Comparison of ENCODE assay signal across 17 cellular contexts in genomic region chr3:51721062-51721745, GRCh38. TPM values are rescaled to one million over a fixed set of nuclear protein-coding genes. Genes with fewer than 3 reads are reported as not detected.
A peak's percentile ranks its signal among the peaks of the same experiment; 100 is the strongest.
DNase-seq lines count a peak whose midpoint lies in the region; ATAC-seq, FAIRE-seq and TF ChIP-seq lines count a peak whose summit lies in the region.
"Had no signal": no experiment of that assay in that cellular context is flagged by ENCODE, and none has a peak within 500 bp of the region (broad histone marks: within the 10 kb centered on the region; RNA-seq: fewer than 3 reads in every experiment).

No MANE protein-coding gene starts in this region.

- TF ChIP-seq POLR2A in GM12878 (IDR thresholded peaks at IDR 0.05; ENCODE audit: low read depth, low read length): no peak

- H3K27ac ChIP-seq in GM12878 (ENCODE audit: control insufficient read depth, insufficient read depth): no peak overlapping the region
- H3K27ac ChIP-seq: heart right ventricle, VCaP had no signal

- CTCF ChIA-PET in activated naive CD4-positive, alpha-beta T cell treated with anti-CD3 and anti-CD28 coated beads, Interleukin-2, amount 10 ng/mL, durations not matched to agents 7 days and 5 days (lab: Charles Lee): interaction anchor here (0.7 to 1.4 kb wide), 4 partner anchors 39 to 219 kb away, joined by 3 to 4 read pairs (median 4); no protein-coding TSS in a partner anchor
- CTCF ChIA-PET in GM12878 (lab: Yijun Ruan, JAX): interaction anchor here (1.4 to 5.6 kb wide), 2 partner anchors 51 to 78 kb away, joined by 3 to 116 read pairs; no protein-coding TSS in a partner anchor

- in situ Hi-C loops in GM12878 (cut with MboI): no loop called here

- WGBS in GM12878 (ENCODE audit: insufficient coverage, insufficient replicate concordance, low lambda C conversion rate, missing lambda C conversion rate): 47% methylated on average over 8 of the region's 8 CpGs

- no peak for TF ChIP-seq CTCF in GM12878 (IDR thresholded peaks at IDR 0.05 in 2 of 3, conservative IDR thresholded peaks at IDR 0.05 in 1 of 3; ENCODE audit: control insufficient read depth in 2 of 3, extremely low read depth in 1 of 3, insufficient read depth in 1 of 3, low read depth in 3 of 3, low read length in 3 of 3)

- no peaks in the 10 kb centered on the region for H3K27me3 Mint-ChIP-seq in activated naive CD4-positive, alpha-beta T cell treated with anti-CD3 and anti-CD28 coated beads, Interleukin-2, amount 50 U/mL, for 24 hours
- H3K27me3 Mint-ChIP-seq in activated naive CD4-positive, alpha-beta T cell treated with anti-CD3 and anti-CD28 coated beads, Interleukin-2, amount 10 ng/mL, durations not matched to agents 7 days and 5 days: no peaks in the 10 kb centered on the region
- H3K27me3 Mint-ChIP-seq in stimulated activated naive B cell treated with anti-CD40 and anti-IgM and Interleukin-4, amounts not matched to agents 10 μg/mL and 1 μg/mL and 100 μg/mL, for 72 hours: no peaks in the 10 kb centered on the region

- FAIRE-seq in GM12878 (lab: Jason Lieb, UNC): no peak

- H3K79me2 ChIP-seq in GM12878 (ENCODE audit: control insufficient read depth, insufficient read depth, low read length): no peaks in the 10 kb centered on the region

- no peaks in the 10 kb centered on the region for H3K9me3 Mint-ChIP-seq in activated naive CD4-positive, alpha-beta T cell treated with anti-CD3 and anti-CD28 coated beads, Interleukin-2, amount 50 U/mL, for 24 hours
- H3K9me3 Mint-ChIP-seq in activated naive CD4-positive, alpha-beta T cell treated with anti-CD3 and anti-CD28 coated beads, Interleukin-2, amount 10 ng/mL, durations not matched to agents 7 days and 5 days: no peaks in the 10 kb centered on the region
- no peaks in the 10 kb centered on the region for H3K9me3 Mint-ChIP-seq in stimulated activated naive B cell treated with anti-CD40 and anti-IgM and Interleukin-4, amounts not matched to agents 10 μg/mL and 1 μg/mL and 100 μg/mL, for 72 hours

- H3K4me2 ChIP-seq in GM12878 (ENCODE audit: control insufficient read depth, insufficient read depth): no peak overlapping the region

- no TSS peak for BruUV-seq in GM12878 (replicated peaks; lab: Mats Ljungman, UMichigan)

- no peak for DNase-seq in activated naive CD4-positive, alpha-beta T cell treated with anti-CD3 and anti-CD28 coated beads, Interleukin-2, amount 10 ng/mL, durations not matched to agents 7 days and 5 days
- peak; percentile 10 to 19 for DNase-seq in Kasumi-1 (lab: John Stamatoyannopoulos, UW)
- DNase-seq in GM12878 (ENCODE audit: low read depth, low spot score): no peak
- DNase-seq in stimulated activated naive B cell treated with anti-CD40 and anti-IgM and Interleukin-4, amounts not matched to agents 10 μg/mL and 1 μg/mL and 100 μg/mL, for 72 hours: no peak
- DNase-seq in NCI-H1105 (lab: John Stamatoyannopoulos, UW): no peak
- DNase-seq: Caco-2, heart right ventricle, islet precursor cell, NCI-H1092 had no signal

- POLR2A ChIA-PET in GM12878 (lab: Charles Lee): interaction anchor here (1.2 kb wide), 1 partner anchor 43 kb away, joined by 3 read pairs; no protein-coding TSS in a partner anchor

- no peak overlapping the region for H3K4me3 ChIP-seq in GM12878
- H3K4me3 ChIP-seq: heart right ventricle had no signal

- no peak overlapping the region for H2AFZ ChIP-seq in GM12878 (ENCODE audit: control insufficient read depth, low read depth, low read length)

- H3K27me3 ChIP-seq in GM12878 (replicated peaks in 1 of 2; ENCODE audit: control insufficient read depth in 2 of 2, insufficient read depth in 2 of 2, low read length in 1 of 2): no peaks in the 10 kb centered on the region
- H3K27me3 ChIP-seq: heart right ventricle had no signal

- RAD21 ChIA-PET in GM12878 (lab: Charles Lee; ENCODE audit: unreplicated experiment): interaction anchor here (2.8 kb wide), 1 partner anchor 77 kb away, joined by 47 read pairs; no protein-coding TSS in a partner anchor

- H4K20me1 ChIP-seq in GM12878 (ENCODE audit: control insufficient read depth, insufficient read depth): no peaks in the 10 kb centered on the region

- peak overlapping the region; percentile 43 for H3K27ac Mint-ChIP-seq in activated naive CD4-positive, alpha-beta T cell treated with anti-CD3 and anti-CD28 coated beads, Interleukin-2, amount 50 U/mL, for 24 hours
- no peak overlapping the region for H3K27ac Mint-ChIP-seq in activated naive CD4-positive, alpha-beta T cell treated with anti-CD3 and anti-CD28 coated beads, Interleukin-2, amount 10 ng/mL, durations not matched to agents 7 days and 5 days
- H3K27ac Mint-ChIP-seq in stimulated activated naive B cell treated with anti-CD40 and anti-IgM and Interleukin-4, amounts not matched to agents 10 μg/mL and 1 μg/mL and 100 μg/mL, for 72 hours: peak overlapping the region; percentile 72
- H3K27ac Mint-ChIP-seq: endodermal cell had no signal

- no peaks in the 10 kb centered on the region for H3K9me3 ChIP-seq in GM12878 (replicated peaks; ENCODE audit: control insufficient read depth, insufficient read depth, low read length)
- H3K9me3 ChIP-seq: Caco-2, heart right ventricle had no signal

- TF ChIP-seq EP300 in GM12878 (IDR thresholded peaks at IDR 0.05; ENCODE audit: borderline replicate concordance in 1 of 2, control insufficient read depth in 1 of 2, low read depth in 2 of 2, low read length in 2 of 2): no peak

- SMC1A ChIA-PET in GM12878 (lab: Charles Lee; ENCODE audit: uncharacterized antibody, unreplicated experiment): interaction anchor here (0.7 to 3.0 kb wide), 2 partner anchors 10 to 77 kb away, joined by 3 to 24 read pairs; no protein-coding TSS in a partner anchor

- TF ChIP-seq RAD21 in GM12878 (IDR thresholded peaks at IDR 0.05; ENCODE audit: insufficient read depth, low read depth, low read length): no peak

- H3K4me1 ChIP-seq in GM12878 (ENCODE audit: control insufficient read depth, insufficient read depth, low read length): no peaks in the 10 kb centered on the region
- H3K4me1 ChIP-seq: Caco-2 had no signal

- peaks cover 37% of the 10 kb centered on the region for H3K4me1 Mint-ChIP-seq in activated naive CD4-positive, alpha-beta T cell treated with anti-CD3 and anti-CD28 coated beads, Interleukin-2, amount 50 U/mL, for 24 hours
- H3K4me1 Mint-ChIP-seq in activated naive CD4-positive, alpha-beta T cell treated with anti-CD3 and anti-CD28 coated beads, Interleukin-2, amount 10 ng/mL, durations not matched to agents 7 days and 5 days: peaks cover 36% of the 10 kb centered on the region
- H3K4me1 Mint-ChIP-seq in stimulated activated naive B cell treated with anti-CD40 and anti-IgM and Interleukin-4, amounts not matched to agents 10 μg/mL and 1 μg/mL and 100 μg/mL, for 72 hours: peaks cover 8 to 19% of the 10 kb centered on the region in 2 donors

- no peak overlapping the region for H3K4me3 Mint-ChIP-seq in activated naive CD4-positive, alpha-beta T cell treated with anti-CD3 and anti-CD28 coated beads, Interleukin-2, amount 50 U/mL, for 24 hours
- H3K4me3 Mint-ChIP-seq in activated naive CD4-positive, alpha-beta T cell treated with anti-CD3 and anti-CD28 coated beads, Interleukin-2, amount 10 ng/mL, durations not matched to agents 7 days and 5 days: no peak overlapping the region
- H3K4me3 Mint-ChIP-seq in stimulated activated naive B cell treated with anti-CD40 and anti-IgM and Interleukin-4, amounts not matched to agents 10 μg/mL and 1 μg/mL and 100 μg/mL, for 72 hours: no peak overlapping the region
- H3K4me3 Mint-ChIP-seq: endodermal cell had no signal

- H3K36me3 ChIP-seq in GM12878 (ENCODE audit: control insufficient read depth in 2 of 2, insufficient read depth in 2 of 2, low read length in 1 of 2): no peaks in the 10 kb centered on the region
- H3K36me3 ChIP-seq: heart right ventricle had no signal

- H3K9ac ChIP-seq in GM12878 (ENCODE audit: control insufficient read depth, insufficient read depth, low read length): no peak overlapping the region

- H3K36me3 Mint-ChIP-seq in activated naive CD4-positive, alpha-beta T cell treated with anti-CD3 and anti-CD28 coated beads, Interleukin-2, amount 50 U/mL, for 24 hours: no peaks in the 10 kb centered on the region
- no peaks in the 10 kb centered on the region for H3K36me3 Mint-ChIP-seq in activated naive CD4-positive, alpha-beta T cell treated with anti-CD3 and anti-CD28 coated beads, Interleukin-2, amount 10 ng/mL, durations not matched to agents 7 days and 5 days
- no peaks in the 10 kb centered on the region for H3K36me3 Mint-ChIP-seq in stimulated activated naive B cell treated with anti-CD40 and anti-IgM and Interleukin-4, amounts not matched to agents 10 μg/mL and 1 μg/mL and 100 μg/mL, for 72 hours

- intact Hi-C loops in GM12878 (cut with micrococcal nuclease; ENCODE audit: unreplicated experiment): no loop called here

- no peak for ATAC-seq in GM12878
- no peak for ATAC-seq in stimulated activated naive B cell treated with anti-CD40 and anti-IgM and Interleukin-4, amounts not matched to agents 10 μg/mL and 1 μg/mL and 100 μg/mL, for 72 hours (replicated peaks)
- no peak for ATAC-seq in HG03565 (IDR thresholded peaks at IDR 0.05; ENCODE audit: unreplicated experiment)
- no peak for ATAC-seq in HG02798 (IDR thresholded peaks at IDR 0.05; ENCODE audit: poor library complexity, unreplicated experiment)
- ATAC-seq: heart right ventricle had no signal

RNA-seq across cellular contexts. Expression of gene GRM2, which starts 14.3 kb away (rescaled TPM):
- 0.35 and 0.47 TPM in 2 replicates for total RNA-seq in GM12878 (2013; cell fraction: nucleolus; rRNA removed)
- total RNA-seq in GM12878 (2014; rRNA removed) (0.06 TPM in 1 of 2 replicates, not detected in the other), GM12878 (2014; rRNA removed; fragmentation: Illumina TruSeq; extraction: Trizol) (not detected in 2 replicates), GM12878 (2021) (0.05 TPM in 1 of 2 replicates, not detected in the other)
- not detected for polyA plus RNA-seq in GM12878 (2011; ENCODE audit: low read depth)
- polyA plus RNA-seq in GM12878 (2011; rRNA removed) (0.07 TPM in 1 of 2 replicates, not detected in the other), GM12878 (2014; fragmentation: Illumina TruSeq; extraction: Trizol) (0.01 TPM in 1 of 2 replicates, not detected in the other), GM12878 (2014; fragmentation: Nextera tagmentation; extraction: Ambion mirVana) (not detected), GM12878 (2014; rRNA removed) (0.04 and 0.14 TPM in 2 replicates), GM12878 (2016; fragmentation: Nextera tagmentation; extraction: Ambion mirVana) (not detected)
- polyA plus RNA-seq in GM12878 (2011; cell fraction: cytosol; rRNA removed): 0.03 TPM in 1 of 2 replicates, not detected in the other
- 0.12 and 0.24 TPM in 2 replicates for polyA plus RNA-seq in GM12878 (2011; cell fraction: nucleus; rRNA removed)
- polyA plus RNA-seq in GM12878 (2012): 0.07 TPM in 2 replicates
- 0.07 and 0.26 TPM in 2 replicates for polyA minus RNA-seq in GM12878 (2011; rRNA and poly(A)+ RNA removed)
- polyA minus RNA-seq in GM12878 (2011; cell fraction: cytosol; rRNA and poly(A)+ RNA removed): not detected in 2 replicates
- 0.24 and 0.48 TPM in 2 replicates for polyA minus RNA-seq in GM12878 (2011; cell fraction: nucleus; rRNA and poly(A)+ RNA removed)

RNA-seq across cellular contexts. Expression of gene TEX264, which starts 50.2 kb away (rescaled TPM):
- total RNA-seq in GM12878 (2013; cell fraction: nucleolus; rRNA removed): 31.2 and 34.5 TPM in 2 replicates
- total RNA-seq in GM12878 (2014; rRNA removed) (52.4 and 63.0 TPM in 2 replicates), GM12878 (2014; rRNA removed; fragmentation: Illumina TruSeq; extraction: Trizol) (35.4 and 35.5 TPM in 2 replicates), GM12878 (2021) (41.8 and 45.2 TPM in 2 replicates)
- 25.3 TPM for polyA plus RNA-seq in GM12878 (2011; ENCODE audit: low read depth)
- polyA plus RNA-seq in GM12878 (2011; rRNA removed) (38.5 and 56.3 TPM in 2 replicates), GM12878 (2014; fragmentation: Illumina TruSeq; extraction: Trizol) (42.8 and 50.7 TPM in 2 replicates), GM12878 (2014; fragmentation: Nextera tagmentation; extraction: Ambion mirVana) (10 to 100 TPM in 1 of 2 experiments, 1 to 10 TPM in 1; 3.6 to 15.3 TPM), GM12878 (2014; rRNA removed) (51.1 and 55.9 TPM in 2 replicates), GM12878 (2016; fragmentation: Nextera tagmentation; extraction: Ambion mirVana) (10 to 100 TPM; 54.2 to 60.7 TPM)
- 124 and 128 TPM in 2 replicates for polyA plus RNA-seq in GM12878 (2011; cell fraction: cytosol; rRNA removed)
- 75.1 and 89.2 TPM in 2 replicates for polyA plus RNA-seq in GM12878 (2011; cell fraction: nucleus; rRNA removed)
- polyA plus RNA-seq in GM12878 (2012): 32.6 and 34.4 TPM in 2 replicates
- 78.0 and 92.1 TPM in 2 replicates for polyA minus RNA-seq in GM12878 (2011; rRNA and poly(A)+ RNA removed)
- 23.7 and 24.6 TPM in 2 replicates for polyA minus RNA-seq in GM12878 (2011; cell fraction: cytosol; rRNA and poly(A)+ RNA removed)
- 22.6 and 31.5 TPM in 2 replicates for polyA minus RNA-seq in GM12878 (2011; cell fraction: nucleus; rRNA and poly(A)+ RNA removed)

RNA-seq across cellular contexts. Expression of gene IQCF6, which starts 57.8 kb away (rescaled TPM):
- total RNA-seq in GM12878 (2013; cell fraction: nucleolus; rRNA removed): not detected in 2 replicates
- total RNA-seq in GM12878 (2014; rRNA removed) (not detected in 2 replicates), GM12878 (2014; rRNA removed; fragmentation: Illumina TruSeq; extraction: Trizol) (not detected in 2 replicates), GM12878 (2021) (not detected in 2 replicates)
- polyA plus RNA-seq in GM12878 (2011; ENCODE audit: low read depth): not detected
- polyA plus RNA-seq in GM12878 (2011; rRNA removed) (not detected in 2 replicates), GM12878 (2014; fragmentation: Illumina TruSeq; extraction: Trizol) (not detected in 2 replicates), GM12878 (2014; fragmentation: Nextera tagmentation; extraction: Ambion mirVana) (not detected), GM12878 (2014; rRNA removed) (not detected in 2 replicates), GM12878 (2016; fragmentation: Nextera tagmentation; extraction: Ambion mirVana) (not detected)
- polyA plus RNA-seq in GM12878 (2011; cell fraction: cytosol; rRNA removed): not detected in 2 replicates
- not detected in 2 replicates for polyA plus RNA-seq in GM12878 (2011; cell fraction: nucleus; rRNA removed)
- polyA plus RNA-seq in GM12878 (2012): not detected in 2 replicates
- polyA minus RNA-seq in GM12878 (2011; rRNA and poly(A)+ RNA removed): not detected in 2 replicates
- not detected in 2 replicates for polyA minus RNA-seq in GM12878 (2011; cell fraction: cytosol; rRNA and poly(A)+ RNA removed)
- polyA minus RNA-seq in GM12878 (2011; cell fraction: nucleus; rRNA and poly(A)+ RNA removed): not detected in 2 replicates
- total RNA-seq: Caco-2, endodermal cell, heart right ventricle, RPMI7951, urinary bladder had no signal
- polyA plus RNA-seq: heart right ventricle, neural cell, urinary bladder had no signal

Comparison
In these comparisons a context has a peak if more than half of its experiments do, and no peak if none do; other contexts are left out.
1. DNase-seq: peak in Kasumi-1 (2 of 2); none in activated naive CD4-positive, alpha-beta T cell treated with anti-CD3 and anti-CD28 coated beads, Interleukin-2, amount 10 ng/mL, durations not matched to agents 7 days and 5 days (single experiment), GM12878 (single experiment), stimulated activated naive B cell treated with anti-CD40 and anti-IgM and Interleukin-4, amounts not matched to agents 10 μg/mL and 1 μg/mL and 100 μg/mL, for 72 hours (single experiment) and NCI-H1105 (single experiment).